Comparison of ENCODE assay signal across 22 cellular contexts in the genomic region with DNA sequence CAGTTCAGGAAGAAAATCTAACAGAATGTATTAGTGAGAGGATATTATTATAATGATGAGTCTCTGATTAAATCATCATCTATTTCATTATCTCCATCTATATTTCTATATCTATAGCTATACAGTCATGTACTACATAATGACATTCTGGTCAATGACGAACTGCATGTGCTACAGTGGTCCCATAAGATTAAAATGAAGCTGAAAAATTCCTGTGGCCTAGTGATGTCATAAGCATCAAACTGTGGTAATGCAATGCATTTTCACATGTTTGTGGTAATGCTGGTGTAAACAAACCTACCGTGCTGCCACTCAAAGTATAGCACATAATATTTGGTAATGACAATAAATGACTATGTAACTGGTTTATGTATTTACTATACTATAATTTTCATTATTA.
"Had no signal": no experiment of that assay in that cellular context is flagged by ENCODE, and none has a peak within 500 bp of the region (broad histone marks: within the 10 kb centered on the region; RNA-seq: fewer than 3 reads in every experiment).

No MANE protein-coding gene starts in this region.

- H3K27ac ChIP-seq: coronary artery, esophagus squamous epithelium, hepatocyte, left lung, neural progenitor cell, spleen, thoracic aorta had no signal

- H3K4me1 ChIP-seq: esophagus squamous epithelium, left lung, neural progenitor cell, spleen had no signal

- H3K36me3 ChIP-seq: esophagus squamous epithelium, left lung, neural progenitor cell, spleen, thoracic aorta had no signal

- ATAC-seq: left lung; naive thymus-derived CD8-positive, alpha-beta T cell; T-helper 17 cell had no signal

- H3K79me2 ChIP-seq: hepatocyte had no signal

- H3K4me3 ChIP-seq: coronary artery, esophagus squamous epithelium, hepatocyte, left lung, neural progenitor cell, spleen, thoracic aorta had no signal

- H3K27me3 ChIP-seq: esophagus squamous epithelium, hepatocyte, left lung, neural progenitor cell, spleen had no signal

- H3K9ac ChIP-seq: neural progenitor cell had no signal

- H2AFZ ChIP-seq: hepatocyte, neural progenitor cell had no signal

- H3K4me2 ChIP-seq: hepatocyte, neural progenitor cell had no signal

- DNase-seq: activated B cell treated with CpG ODN at 0.5 μM for 24 hours; activated CD4-positive, alpha-beta memory T cell treated with anti-CD3 and anti-CD28 coated beads for 36 hours; activated CD4-positive, alpha-beta T cell treated with anti-CD3 and anti-CD28 coated beads for 48 hours; activated naive CD4-positive, alpha-beta T cell treated with Interleukin-2 at 50 U/mL for 16 hours; activated naive CD8-positive, alpha-beta T cell treated with anti-CD3 and anti-CD28 coated beads, Interleukin-2, amount 10 ng/mL, durations not matched to agents 7 days and 5 days; activated T-cell treated with anti-CD3 and anti-CD28 coated beads, Interleukin-2, amount 50 U/mL, for 48 hours; endodermal cell; esophagus squamous epithelium; glutamatergic neuron; immature natural killer cell; kidney glomerular epithelial cell; left lung; naive thymus-derived CD8-positive, alpha-beta T cell; retina; spleen; stimulated activated CD4-positive, alpha-beta T cell treated with anti-CD3 and anti-CD28 coated beads, Interleukin-4, amount 100 ng/mL, for 24 hours; stimulated activated naive CD4-positive, alpha-beta T cell treated with Interleukin-2 at 50 U/mL for 16 hours; T-helper 17 cell had no signal
